ENCODE assay signal across 8 cellular contexts in the genomic region with DNA sequence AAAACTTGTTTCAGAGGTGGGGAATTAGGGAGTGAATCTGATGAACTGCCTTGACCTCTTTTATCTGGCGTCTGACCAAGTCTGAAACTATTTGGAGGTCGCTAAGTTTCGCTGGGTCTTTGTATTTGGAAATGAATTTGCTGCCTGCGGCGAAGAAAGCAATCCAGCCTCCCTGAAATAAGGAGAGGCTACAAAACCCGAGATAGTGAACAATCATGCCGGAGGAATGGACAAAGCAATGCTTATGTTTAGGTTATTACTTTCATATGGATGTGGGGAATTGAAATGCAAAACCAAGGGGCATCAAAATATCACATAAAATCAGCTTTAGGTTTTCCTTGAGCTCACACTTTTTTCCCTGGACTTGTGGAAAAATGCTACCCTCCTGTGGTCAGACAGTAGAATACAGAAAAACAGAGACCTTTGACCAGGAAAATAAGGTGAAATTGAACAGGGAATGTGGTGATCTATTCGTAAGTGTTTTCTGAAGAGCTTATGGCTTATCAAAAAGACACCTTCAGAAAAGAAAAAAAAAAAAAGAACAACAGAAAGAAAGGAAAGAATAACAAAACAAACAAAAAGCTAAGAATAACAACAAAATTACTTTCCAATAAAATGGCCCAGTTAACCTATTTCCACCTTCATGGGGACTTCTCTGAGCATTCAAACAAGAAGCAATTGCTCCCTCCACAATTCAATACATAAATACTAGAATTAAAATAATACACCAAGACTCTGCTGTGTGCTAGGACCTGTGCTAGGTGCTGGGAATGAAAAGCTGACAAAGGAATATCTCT.
A peak's percentile ranks its signal among the peaks of the same experiment; 100 is the strongest.
DNase-seq lines count a peak whose midpoint lies in the region; ATAC-seq and TF ChIP-seq lines count a peak whose summit lies in the region.

No MANE protein-coding gene starts in this region.

- TF ChIP-seq CTCF in IMR-90 (conservative IDR thresholded peaks at IDR 0.05; ENCODE audit: low read depth, low read length) (peak; percentile 80), fibroblast of mammary gland (conservative IDR thresholded peaks at IDR 0.05; ENCODE audit: control insufficient read depth, insufficient read depth, low read depth, low read length) (peak; percentile 76), psoas muscle (IDR thresholded peaks at IDR 0.05) (peak; percentile 58)

- H3K9me3 ChIP-seq in IMR-90 (ENCODE audit: control insufficient read depth, insufficient read depth, low read length) (no peaks in the 10 kb centered on the region), psoas muscle (no peaks in the 10 kb centered on the region)

- H3K4me3 ChIP-seq in IMR-90 (ENCODE audit: insufficient read depth, low read depth, low read length) (no peak overlapping the region; the same call in 1 of the 2 replicates), fibroblast of mammary gland (ENCODE audit: control insufficient read depth, low read depth, low read length) (no peak overlapping the region), psoas muscle (no peak overlapping the region)

- no peak overlapping the region for H2BK120ac ChIP-seq in IMR-90 (ENCODE audit: low read depth, low read length)

- no CpG with 5 or more reads among the region's 8 CpGs for WGBS in IMR-90 (ENCODE audit: extremely low coverage in 2 of 2, insufficient read length in 1 of 2), 2 experiments
- 37 to 41% (median 40%) methylated on average over 8 of the region's 8 CpGs for WGBS in psoas muscle, 3 donors

- H3K27ac ChIP-seq in IMR-90 (ENCODE audit: insufficient read depth, low read length): no peak overlapping the region
- no peak overlapping the region for H3K27ac ChIP-seq in psoas muscle

- intact Hi-C loops in IMR-90 (cut with micrococcal nuclease) (loop anchor here (1.0 to 10.0 kb wide), 5 partner anchors 209 to 1034 kb away; no protein-coding TSS in a partner anchor), psoas muscle (cut with DNase I) (loop anchor here (5.0 kb wide), 2 partner anchors 126 to 356 kb away; no protein-coding TSS in a partner anchor)

- 0 out of 2 replicates have a peak overlapping the region, but pooled peaks have one; percentile 14 for H3K18ac ChIP-seq in IMR-90 (ENCODE audit: low read depth, low read length)

- H2BK15ac ChIP-seq in IMR-90 (ENCODE audit: low read depth, low read length): no peak overlapping the region

- no peak overlapping the region for H2BK20ac ChIP-seq in IMR-90 (ENCODE audit: low read depth, low read length)

- no TSS peak for BruUV-seq in IMR-90 (replicated peaks; lab: Mats Ljungman, UMichigan)

- H3K56ac ChIP-seq in IMR-90 (ENCODE audit: extremely low read depth, insufficient read depth, low read length): no peak overlapping the region

- H3K9me1 ChIP-seq in IMR-90 (ENCODE audit: insufficient read depth, low read length): no peaks in the 10 kb centered on the region

- TF ChIP-seq RAD21 in IMR-90 (IDR thresholded peaks at IDR 0.05; ENCODE audit: low read length): peak; percentile 90

- H4K20me1 ChIP-seq in IMR-90 (ENCODE audit: insufficient read depth, low read length): no peaks in the 10 kb centered on the region

- CTCF ChIA-PET in IMR-90 (lab: Yijun Ruan, JAX): interaction anchor here (0.6 to 3.3 kb wide), 19 partner anchors 9 to 611 kb away, joined by 3 to 26 read pairs (median 4); no protein-coding TSS in a partner anchor

- no peak overlapping the region for H2BK5ac ChIP-seq in IMR-90 (ENCODE audit: low read depth, low read length, poor library complexity, severe bottlenecking)

- H4K8ac ChIP-seq in IMR-90 (ENCODE audit: low read depth in 2 of 2, low read length in 2 of 2): 0 out of 4 replicates have a peak overlapping the region, but pooled peaks of 1 of the 2 experiments have one; percentile 48

- dilution Hi-C loops in IMR-90 (cut with HindIII; ENCODE audit: low sequenced_read_pairs, unreplicated experiment): no loop called here

- H3K4me2 ChIP-seq in IMR-90 (ENCODE audit: low read depth, low read length): peak overlapping the region; percentile 84

- peak overlapping the region; percentile 45 for H3K9ac ChIP-seq in IMR-90 (ENCODE audit: low read depth, low read length)

- peak; percentile 88 for ATAC-seq in IMR-90 (ENCODE audit: low read depth)
- ATAC-seq in psoas muscle: peak in 1 of 4 donors; percentile 64
- no peak for ATAC-seq in GM21528 (IDR thresholded peaks at IDR 0.05; ENCODE audit: low FRiP score, unreplicated experiment)
- no peak for ATAC-seq in GM19328 (IDR thresholded peaks at IDR 0.05; ENCODE audit: unreplicated experiment)
- ATAC-seq in HG02981 (IDR thresholded peaks at IDR 0.05; ENCODE audit: unreplicated experiment): no peak

- no peak overlapping the region; the same call in 1 of the 2 replicates for H4K5ac ChIP-seq in IMR-90 (ENCODE audit: low read depth, low read length)

- peak overlapping the region; percentile 63 for H2AFZ ChIP-seq in IMR-90 (replicated peaks; ENCODE audit: low read length, poor library complexity)

- H2AK5ac ChIP-seq in IMR-90 (ENCODE audit: low read depth, low read length): no peak overlapping the region

- H3K14ac ChIP-seq in IMR-90 (replicated peaks; ENCODE audit: low read depth, low read length): no peak overlapping the region

- no peak overlapping the region for H3K23ac ChIP-seq in IMR-90 (ENCODE audit: low read depth, low read length)

- POLR2A ChIA-PET in IMR-90 (lab: Charles Lee; ENCODE audit: unreplicated experiment): no interaction called here

- no peaks in the 10 kb centered on the region for H3K79me1 ChIP-seq in IMR-90 (ENCODE audit: low read depth in 1 of 2, low read length in 2 of 2)

- H3K4me1 ChIP-seq in IMR-90 (ENCODE audit: control insufficient read depth, insufficient read depth, low read length) (peaks cover 2% of the 10 kb centered on the region; the same call in 1 of the 2 replicates), psoas muscle (no peaks in the 10 kb centered on the region)

- H3K36me3 ChIP-seq in IMR-90 (ENCODE audit: control insufficient read depth, insufficient read depth, low read length) (no peaks in the 10 kb centered on the region), psoas muscle (ENCODE audit: insufficient read depth in 1 of 2, low read depth in 1 of 2) (no peaks in the 10 kb centered on the region)

- in situ Hi-C loops in Caki2 (cut with HindIII; ENCODE audit: low pct_unique_long_range_greater_than_20kb, low sequenced_read_pairs): no loop called here
- in situ Hi-C loops in IMR-90 (cut with MboI; ENCODE audit: low sequenced_read_pairs): loop anchor here (25.0 kb wide), 1 partner anchor 1041 kb away; no protein-coding TSS in a partner anchor

- H3K27me3 ChIP-seq in IMR-90 (ENCODE audit: control insufficient read depth, insufficient read depth, low read length) (no peaks in the 10 kb centered on the region), psoas muscle (ENCODE audit: insufficient read depth in 3 of 3, low read length in 2 of 3) (no peaks in the 10 kb centered on the region)

- no peak for TF ChIP-seq POLR2A in IMR-90 (IDR thresholded peaks at IDR 0.05; ENCODE audit: low read depth, low read length)

- no peak overlapping the region for H3K4ac ChIP-seq in IMR-90 (ENCODE audit: low read depth, low read length)

- DNase-seq in Caki2 (ENCODE audit: low read depth): peak; percentile 41
- peak; percentile 72 for DNase-seq in IMR-90
- peak; percentile 68 for DNase-seq in RKO (ENCODE audit: low spot score)
- DNase-seq in fibroblast of mammary gland (ENCODE audit: low read depth): peak; percentile 71
- no peak for DNase-seq in psoas muscle

- H2AK9ac ChIP-seq in IMR-90 (replicated peaks; ENCODE audit: low read depth, low read length, poor library complexity): no peak overlapping the region

- H4K91ac ChIP-seq in IMR-90 (ENCODE audit: insufficient read depth, low read depth, low read length): no peak overlapping the region

TF ChIP-seq in IMR-90, 13 proteins besides CTCF, POLR2A, EP300 and RAD21:
- no peak for TF ChIP-seq RCOR1 (IDR thresholded peaks at IDR 0.05; ENCODE audit: insufficient replicate concordance, low read length)
- TF ChIP-seq MAZ (IDR thresholded peaks at IDR 0.05; ENCODE audit: borderline replicate concordance, low read depth, low read length): no peak
- TF ChIP-seq SMC3 (IDR thresholded peaks at IDR 0.05; ENCODE audit: low read depth, low read length): peak; percentile 78

Comparison
In these comparisons a context has a peak if more than half of its experiments do, and no peak if none do; other contexts are left out.
1. DNase-seq: peak in Caki2 (single experiment), IMR-90 (single experiment), RKO (single experiment) and fibroblast of mammary gland (single experiment); none in psoas muscle (0 of 2).
2. Peak in every context shown above with its lines, with median percentiles within 50 percentile points of each other: CTCF ChIP-seq.